28 cellular contexts compared by ENCODE assay signal in the genomic region with DNA sequence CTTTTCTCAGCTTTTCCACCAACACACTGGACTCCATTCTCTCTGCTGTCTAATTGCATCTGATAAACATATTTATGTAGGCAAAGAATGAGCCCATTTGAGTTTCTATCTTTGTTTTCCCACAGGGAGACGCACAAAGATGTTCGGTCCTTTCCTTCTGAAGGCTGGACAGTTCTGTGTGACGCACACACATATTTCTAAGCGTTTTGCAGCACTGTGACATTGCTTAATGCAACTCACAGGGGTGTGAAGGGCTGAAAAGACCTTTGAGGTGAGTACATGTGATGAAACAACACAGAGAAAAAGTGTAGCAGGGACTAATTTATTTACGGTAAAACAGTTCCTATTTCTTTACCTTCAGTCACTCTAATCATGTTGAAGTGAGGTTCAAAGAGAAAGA.
"Had no signal": no experiment of that assay in that cellular context is flagged by ENCODE, and none has a peak within 500 bp of the region (broad histone marks: within the 10 kb centered on the region; RNA-seq: fewer than 3 reads in every experiment).

No MANE protein-coding gene starts in this region.

- H3K27ac ChIP-seq: esophagus squamous epithelium, lower lobe of right lung, ovary, psoas muscle, sigmoid colon, spleen, testis, tibial artery, upper lobe of left lung, uterus had no signal

- H3K27me3 ChIP-seq: esophagus squamous epithelium, ovary, sigmoid colon, spleen, testis, tibial artery, upper lobe of left lung, uterus had no signal

- DNase-seq: cortex of kidney; effector memory CD8-positive, alpha-beta T cell; erythroblast; esophagus squamous epithelium; foreskin melanocyte; glutamatergic neuron; hypothalamus; immature natural killer cell; islet precursor cell; left ventricle myocardium superior; lower lobe of right lung; naive B cell; nucleus accumbens; ovary; posterior cingulate gyrus; psoas muscle; right cardiac atrium; sigmoid colon; spleen; stimulated activated CD4-positive, alpha-beta T cell treated with anti-CD3 and anti-CD28 coated beads, Interleukin-4, amount 100 ng/mL, for 4 hours; stimulated activated naive CD8-positive, alpha-beta T cell treated with anti-CD3 and anti-CD28 coated beads, Interleukin-15, Interleukin-2, amounts not matched to agents 100 U/mL and 50 U/mL, for 24 hours; substantia nigra; testis; tibial artery; upper lobe of left lung; uterus had no signal

- ATAC-seq: effector memory CD8-positive, alpha-beta T cell; left ventricle myocardium superior; lower lobe of right lung; natural killer cell treated with Interleukin-12 subunit alpha and Interleukin-12 subunit beta and Interleukin-15 and Interleukin-18, amount 100 ng/mL, for 72 hours; psoas muscle; right cardiac atrium; stimulated activated memory B cell treated with anti-CD40 and anti-IgM and Interleukin-4, amounts not matched to agents 10 μg/mL and 1 μg/mL and 100 μg/mL, for 72 hours; stimulated activated naive CD8-positive, alpha-beta T cell treated with anti-CD3 and anti-CD28 coated beads, Interleukin-15, Interleukin-2, amounts not matched to agents 100 U/mL and 50 U/mL, for 24 hours had no signal

- H3K4me1 ChIP-seq: lower lobe of right lung, spleen, testis, upper lobe of left lung, uterus had no signal

- H3K4me3 ChIP-seq: esophagus squamous epithelium, lower lobe of right lung, ovary, psoas muscle, sigmoid colon, spleen, testis, tibial artery, upper lobe of left lung, uterus had no signal

- H3K9me3 ChIP-seq: esophagus squamous epithelium, lower lobe of right lung, ovary, psoas muscle, sigmoid colon, spleen, testis, tibial artery, upper lobe of left lung, uterus had no signal

- H3K36me3 ChIP-seq: esophagus squamous epithelium, lower lobe of right lung, ovary, sigmoid colon, spleen, tibial artery, upper lobe of left lung, uterus had no signal
